Comparison of ENCODE assay signal across 8 cellular contexts in the genomic region with DNA sequence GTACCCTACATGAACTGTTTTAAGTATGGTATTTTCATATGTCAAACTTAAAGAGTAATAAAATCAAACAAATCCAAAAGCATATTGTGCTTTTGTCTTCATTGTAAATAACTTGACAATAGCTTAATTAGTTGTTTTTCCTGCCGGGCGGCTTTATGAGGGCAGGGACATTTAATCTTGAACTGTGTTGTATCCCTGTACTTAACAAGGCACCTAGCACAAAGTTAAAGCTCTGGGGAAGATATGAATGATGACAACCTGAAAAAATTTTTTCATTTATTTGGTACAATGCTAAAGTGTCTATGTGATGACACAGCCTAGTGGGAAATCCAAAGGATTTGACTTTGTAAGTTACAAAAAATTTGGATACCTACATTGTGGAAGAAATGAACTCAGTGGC. TPM values are rescaled to one million over a fixed set of nuclear protein-coding genes. Genes with fewer than 3 reads are reported as not detected.
DNase-seq lines count a peak whose midpoint lies in the region; ATAC-seq and TF ChIP-seq lines count a peak whose summit lies in the region.

No MANE protein-coding gene starts in this region.

- H3K27ac ChIP-seq in lower lobe of right lung, result peak overlapping the region; percentile 83
- H3K27ac ChIP-seq in upper lobe of left lung, result peak overlapping the region in 3 of 4 donors; percentile 79 to 88 (median 80)

- in situ Hi-C loops in astrocyte of the spinal cord (cut with HindIII; ENCODE audit: low sequenced_read_pairs), result no loop called here

- H3K27me3 ChIP-seq in lower lobe of right lung (ENCODE audit: low read depth), result no peaks in the 10 kb centered on the region
- H3K27me3 ChIP-seq in upper lobe of left lung, result no peaks in the 10 kb centered on the region

- peaks cover 7% of the 10 kb centered on the region for H3K4me1 ChIP-seq in lower lobe of right lung
- peaks cover 0 to 12% (median 5%) of the 10 kb centered on the region in 4 donors for H3K4me1 ChIP-seq in upper lobe of left lung

- H3K27me3 Mint-ChIP-seq in activated naive CD4-positive, alpha-beta T cell treated with anti-CD3 and anti-CD28 coated beads, Interleukin-2, amount 50 U/mL, for 24 hours, result peaks cover 5% of the 10 kb centered on the region

- H3K36me3 Mint-ChIP-seq in activated naive CD4-positive, alpha-beta T cell treated with anti-CD3 and anti-CD28 coated beads, Interleukin-2, amount 50 U/mL, for 24 hours, result no peaks in the 10 kb centered on the region
- H3K36me3 Mint-ChIP-seq in activated naive CD4-positive, alpha-beta T cell treated with anti-CD3 and anti-CD28 coated beads, Interleukin-2, amount 50 U/mL, for 72 hours, result no peaks in the 10 kb centered on the region

- H3K4me3 Mint-ChIP-seq in activated naive CD4-positive, alpha-beta T cell treated with anti-CD3 and anti-CD28 coated beads, Interleukin-2, amount 50 U/mL, for 24 hours, result peak overlapping the region; percentile 94

- no peaks in the 10 kb centered on the region for H3K36me3 ChIP-seq in lower lobe of right lung
- H3K36me3 ChIP-seq in upper lobe of left lung, result no peaks in the 10 kb centered on the region

- no peaks in the 10 kb centered on the region for H3K9me3 ChIP-seq in lower lobe of right lung
- no peaks in the 10 kb centered on the region for H3K9me3 ChIP-seq in upper lobe of left lung

- intact Hi-C loops in lower lobe of right lung (cut with DNase I), result no loop called here

- no peak for TF ChIP-seq POLR2A in upper lobe of left lung (IDR thresholded peaks at IDR 0.05)

- H3K9me3 Mint-ChIP-seq in activated naive CD4-positive, alpha-beta T cell treated with anti-CD3 and anti-CD28 coated beads, Interleukin-2, amount 50 U/mL, for 24 hours, result no peaks in the 10 kb centered on the region
- H3K9me3 Mint-ChIP-seq in activated naive CD4-positive, alpha-beta T cell treated with anti-CD3 and anti-CD28 coated beads, Interleukin-2, amount 50 U/mL, for 72 hours, result no peaks in the 10 kb centered on the region

- peaks cover 27% of the 10 kb centered on the region for H3K4me1 Mint-ChIP-seq in activated naive CD4-positive, alpha-beta T cell treated with anti-CD3 and anti-CD28 coated beads, Interleukin-2, amount 50 U/mL, for 24 hours

- H3K4me3 ChIP-seq in astrocyte of the spinal cord (ENCODE audit: low read depth, low read length) (peak overlapping the region; percentile 71), lower lobe of right lung (peak overlapping the region; percentile 95), upper lobe of left lung (peak overlapping the region in 3 of 4 donors; percentile 68 to 90 (median 87))

- WGBS in upper lobe of left lung, 2 donors, result 67 to 80% methylated on average over 2 of the region's 2 CpGs

- TF ChIP-seq CTCF in astrocyte of the spinal cord (IDR thresholded peaks at IDR 0.05; ENCODE audit: low read depth, low read length) (no peak), lower lobe of right lung (IDR thresholded peaks at IDR 0.05) (no peak), upper lobe of left lung (IDR thresholded peaks at IDR 0.05) (no peak)

- no peak for TF ChIP-seq EP300 in upper lobe of left lung (IDR thresholded peaks at IDR 0.05)

- no peak for ATAC-seq in activated naive CD4-positive, alpha-beta T cell treated with anti-CD3 and anti-CD28 coated beads, Interleukin-2, amount 50 U/mL, for 72 hours
- ATAC-seq in lower lobe of right lung (no peak), upper lobe of left lung (ENCODE audit: low FRiP score in 2 of 2) (no peak)

- DNase-seq in activated naive CD4-positive, alpha-beta T cell treated with anti-CD3 and anti-CD28 coated beads, Interleukin-2, amount 50 U/mL, for 72 hours (ENCODE audit: low spot score in 2 of 2), result no peak
- DNase-seq in astrocyte of the spinal cord (ENCODE audit: low read depth, low spot score) (no peak), lower lobe of right lung (no peak), upper lobe of left lung (no peak), NCI-H446 (lab: John Stamatoyannopoulos, UW) (no peak), NCI-H1092 (lab: John Stamatoyannopoulos, UW) (no peak), superior temporal gyrus (ENCODE audit: extremely low spot score) (no peak)

- H3K27ac Mint-ChIP-seq in activated naive CD4-positive, alpha-beta T cell treated with anti-CD3 and anti-CD28 coated beads, Interleukin-2, amount 50 U/mL, for 24 hours, result no peak overlapping the region
- peak overlapping the region in 1 of 2 donors; percentile 75 for H3K27ac Mint-ChIP-seq in activated naive CD4-positive, alpha-beta T cell treated with anti-CD3 and anti-CD28 coated beads, Interleukin-2, amount 50 U/mL, for 72 hours

RNA-seq across cellular contexts. Expression of gene HACE1, which starts 0.5 kb away (rescaled TPM):
- total RNA-seq in activated naive CD4-positive, alpha-beta T cell treated with anti-CD3 and anti-CD28 coated beads, Interleukin-2, amount 50 U/mL, for 72 hours, result 10 to 100 TPM; 14.1 to 25.1 TPM
- total RNA-seq in lower lobe of right lung, result 11.5 TPM
- 10 to 100 TPM in 5 of 6 donors, 1 to 10 TPM in 1; 6.3 to 25.3 (median 14.7) TPM for total RNA-seq in upper lobe of left lung
